In the genomic region with DNA sequence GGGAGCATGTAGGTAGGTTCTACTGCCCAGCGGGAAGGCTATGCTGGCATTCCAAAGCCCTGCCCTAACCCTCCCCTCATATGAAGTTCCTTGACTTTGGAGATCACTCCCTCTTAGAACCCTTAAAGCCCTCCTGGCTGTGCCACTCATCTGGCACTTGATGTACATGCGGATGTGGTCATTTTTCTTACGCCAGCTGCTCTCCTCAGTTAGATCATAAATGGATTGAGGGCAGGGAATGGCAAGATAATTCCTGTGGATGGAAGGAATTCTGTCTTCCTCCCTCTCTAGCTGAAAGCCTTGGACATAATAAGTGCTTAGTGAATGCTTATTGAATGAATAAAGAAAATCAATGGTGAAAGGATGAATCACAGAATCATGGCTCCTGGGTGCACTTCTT, we compare ENCODE assay signal across 21 cellular contexts. TPM values are rescaled to one million over a fixed set of nuclear protein-coding genes. Genes with fewer than 3 reads are reported as not detected.
"Had no signal": no experiment of that assay in that cellular context is flagged by ENCODE, and none has a peak within 500 bp of the region (broad histone marks: within the 10 kb centered on the region; RNA-seq: fewer than 3 reads in every experiment).

No MANE protein-coding gene starts in this region.

- H3K27ac ChIP-seq: colonic mucosa, esophagus muscularis mucosa, foreskin keratinocyte, gastroesophageal sphincter, heart left ventricle, hepatocyte, left lung, lower lobe of right lung had no signal

- H2AFZ ChIP-seq: hepatocyte had no signal

- H3K4me1 ChIP-seq: colonic mucosa, left lung, lower lobe of right lung had no signal

- H3K4me2 ChIP-seq: hepatocyte had no signal

- FAIRE-seq: endometrium, frontal cortex had no signal

- H3K79me2 ChIP-seq: hepatocyte had no signal

- H3K36me3 ChIP-seq: colonic mucosa, esophagus muscularis mucosa, gastroesophageal sphincter, heart left ventricle, left lung, lower lobe of right lung had no signal

- H3K9me3 ChIP-seq: colonic mucosa, esophagus muscularis mucosa, gastroesophageal sphincter, heart left ventricle, left lung, lower lobe of right lung, mucosa of descending colon had no signal

- H3K4me3 ChIP-seq: colonic mucosa, esophagus muscularis mucosa, gastroesophageal sphincter, heart left ventricle, hepatocyte, left lung, lower lobe of right lung, mucosa of descending colon had no signal

- H3K27me3 ChIP-seq: esophagus muscularis mucosa, foreskin keratinocyte, gastroesophageal sphincter, heart left ventricle, hepatocyte had no signal

- DNase-seq: colonic mucosa; cortex of kidney; effector CD8-positive, alpha-beta T cell; effector memory CD8-positive, alpha-beta T cell; heart left ventricle; hypothalamus; immature natural killer cell; islet precursor cell; left cardiac atrium; left lung; left ventricle myocardium superior; lower lobe of right lung; mesenchymal stem cell; mucosa of descending colon; naive thymus-derived CD4-positive, alpha-beta T cell had no signal

RNA-seq across cellular contexts. Expression of a gene that starts 51.6 kb away (rescaled TPM):
- polyA plus RNA-seq: naive thymus-derived CD4-positive, alpha-beta T cell had no signal
